14 cellular contexts compared by ENCODE assay signal in genomic region chr12:109582636-109583035, GRCh38. TPM values are rescaled to one million over a fixed set of nuclear protein-coding genes. Genes with fewer than 3 reads are reported as not detected.
A peak's percentile ranks its signal among the peaks of the same experiment; 100 is the strongest.
DNase-seq lines count a peak whose midpoint lies in the region; ATAC-seq and TF ChIP-seq lines count a peak whose summit lies in the region.
"Had no signal": no experiment of that assay in that cellular context is flagged by ENCODE, and none has a peak within 500 bp of the region (broad histone marks: within the 10 kb centered on the region; RNA-seq: fewer than 3 reads in every experiment).

No MANE protein-coding gene starts in this region.

- peaks cover 6% of the 10 kb centered on the region for H3K36me3 ChIP-seq in breast epithelium

- H3K27ac ChIP-seq in 22Rv1 (no peak overlapping the region), breast epithelium (peak overlapping the region; percentile 76 to 79)

- POLR2A ChIA-PET in HEK293T (lab: Yijun Ruan, JAX): no interaction called here
- POLR2A ChIA-PET in activated CD4-positive, alpha-beta T cell treated with anti-CD3 and anti-CD28 coated beads, Interleukin-2, amount 10 ng/mL, durations not matched to agents 7 days and 5 days (lab: Charles Lee): no interaction called here

- CTCF ChIA-PET in HEK293T (lab: Yijun Ruan, JAX): no interaction called here
- CTCF ChIA-PET in activated CD4-positive, alpha-beta T cell treated with anti-CD3 and anti-CD28 coated beads, Interleukin-2, amount 10 ng/mL, durations not matched to agents 7 days and 5 days (lab: Charles Lee): interaction anchor here (1.2 kb wide), 1 partner anchor 9 kb away, joined by 4 read pairs; the partner anchor contains the start of genes MMAB and MVK

- no peaks in the 10 kb centered on the region for H3K9me3 Mint-ChIP-seq in activated T-cell treated with anti-CD3 and anti-CD28 coated beads, Interleukin-2, amount 50 U/mL, for 72 hours
- no peaks in the 10 kb centered on the region for H3K9me3 Mint-ChIP-seq in activated CD4-positive, alpha-beta T cell treated with anti-CD3 and anti-CD28 coated beads, Interleukin-2, amount 10 ng/mL, durations not matched to agents 7 days and 5 days
- H3K9me3 Mint-ChIP-seq: activated naive CD8-positive, alpha-beta T cell treated with anti-CD3 and anti-CD28 coated beads for 36 hours had no signal

- no peaks in the 10 kb centered on the region for H3K4me1 ChIP-seq in breast epithelium

- TF ChIP-seq CTCF in 22Rv1 (IDR thresholded peaks at IDR 0.05) (peak; percentile 17; the same call in 1 of the 2 replicates), breast epithelium (IDR thresholded peaks at IDR 0.05) (no peak)

- DNase-seq in HuH-7.5 (ENCODE audit: low spot score) (peak; percentile 59), breast epithelium (ENCODE audit: low spot score in 2 of 2) (peak in 1 of 2 donors; percentile 39), left colon (no peak), HEK293T (ENCODE audit: extremely low spot score) (no peak)
- no peak for DNase-seq in activated T-cell treated with anti-CD3 and anti-CD28 coated beads, Interleukin-2, amount 50 U/mL, for 72 hours
- DNase-seq in activated CD4-positive, alpha-beta T cell treated with anti-CD3 and anti-CD28 coated beads, Interleukin-2, amount 10 ng/mL, durations not matched to agents 7 days and 5 days: no peak
- no peak for DNase-seq in effector CD8-positive, alpha-beta T cell (lab: John Stamatoyannopoulos, UW)
- DNase-seq: activated naive CD8-positive, alpha-beta T cell treated with anti-CD3 and anti-CD28 coated beads for 36 hours; KBM-7; left cardiac atrium; NCI-H1694 treated with DMSO at 0.1 percent for 48 hours; nucleus accumbens; T-helper 9 cell had no signal

- H3K4me3 Mint-ChIP-seq in activated T-cell treated with anti-CD3 and anti-CD28 coated beads, Interleukin-2, amount 50 U/mL, for 72 hours: no peak overlapping the region
- H3K4me3 Mint-ChIP-seq in activated CD4-positive, alpha-beta T cell treated with anti-CD3 and anti-CD28 coated beads, Interleukin-2, amount 10 ng/mL, durations not matched to agents 7 days and 5 days: no peak overlapping the region
- H3K4me3 Mint-ChIP-seq: activated naive CD8-positive, alpha-beta T cell treated with anti-CD3 and anti-CD28 coated beads for 36 hours had no signal

- H3K27me3 Mint-ChIP-seq in activated T-cell treated with anti-CD3 and anti-CD28 coated beads, Interleukin-2, amount 50 U/mL, for 72 hours (ENCODE audit: low read depth): no peaks in the 10 kb centered on the region
- H3K27me3 Mint-ChIP-seq in activated CD4-positive, alpha-beta T cell treated with anti-CD3 and anti-CD28 coated beads, Interleukin-2, amount 10 ng/mL, durations not matched to agents 7 days and 5 days: no peaks in the 10 kb centered on the region
- H3K27me3 Mint-ChIP-seq: activated naive CD8-positive, alpha-beta T cell treated with anti-CD3 and anti-CD28 coated beads for 36 hours had no signal

- H3K9me3 ChIP-seq in breast epithelium: no peaks in the 10 kb centered on the region

- peaks cover 0 to 1% of the 10 kb centered on the region in 2 donors for H3K36me3 Mint-ChIP-seq in activated T-cell treated with anti-CD3 and anti-CD28 coated beads, Interleukin-2, amount 50 U/mL, for 72 hours (ENCODE audit: insufficient read depth in 2 of 2)
- H3K36me3 Mint-ChIP-seq in activated CD4-positive, alpha-beta T cell treated with anti-CD3 and anti-CD28 coated beads, Interleukin-2, amount 10 ng/mL, durations not matched to agents 7 days and 5 days (ENCODE audit: low read depth): peaks cover 16% of the 10 kb centered on the region

- no peaks in the 10 kb centered on the region for H3K27me3 ChIP-seq in breast epithelium

- no peak overlapping the region for H3K27ac Mint-ChIP-seq in activated T-cell treated with anti-CD3 and anti-CD28 coated beads, Interleukin-2, amount 50 U/mL, for 72 hours
- no peak overlapping the region for H3K27ac Mint-ChIP-seq in activated CD4-positive, alpha-beta T cell treated with anti-CD3 and anti-CD28 coated beads, Interleukin-2, amount 10 ng/mL, durations not matched to agents 7 days and 5 days
- H3K27ac Mint-ChIP-seq: activated naive CD8-positive, alpha-beta T cell treated with anti-CD3 and anti-CD28 coated beads for 36 hours had no signal

- no peak for TF ChIP-seq POLR2A in breast epithelium (IDR thresholded peaks at IDR 0.05)

- no peaks in the 10 kb centered on the region for H3K4me1 Mint-ChIP-seq in activated T-cell treated with anti-CD3 and anti-CD28 coated beads, Interleukin-2, amount 50 U/mL, for 72 hours (ENCODE audit: low read depth)
- H3K4me1 Mint-ChIP-seq in activated CD4-positive, alpha-beta T cell treated with anti-CD3 and anti-CD28 coated beads, Interleukin-2, amount 10 ng/mL, durations not matched to agents 7 days and 5 days: no peaks in the 10 kb centered on the region
- H3K4me1 Mint-ChIP-seq: activated naive CD8-positive, alpha-beta T cell treated with anti-CD3 and anti-CD28 coated beads for 36 hours had no signal

- intact Hi-C loops in breast epithelium (cut with DNase I; ENCODE audit: low total_unique reads) (no loop called here), left colon (cut with DNase I, micrococcal nuclease) (no loop called here)

- peak; percentile 55 for ATAC-seq in left colon
- ATAC-seq in activated T-cell treated with anti-CD3 and anti-CD28 coated beads, Interleukin-2, amount 50 U/mL, for 72 hours (replicated peaks in 1 of 2): no peak

- no peak overlapping the region for H3K4me3 ChIP-seq in breast epithelium

TF ChIP-seq in HEK293T, 16 proteins besides CTCF, POLR2A, EP300 and RAD21:
- TF ChIP-seq ELF4 (IDR thresholded peaks at IDR 0.05) (no peak), TARDBP (IDR thresholded peaks at IDR 0.05) (no peak), HDGF (IDR thresholded peaks at IDR 0.05; ENCODE audit: borderline replicate concordance) (no peak), LEF1 (IDR thresholded peaks at IDR 0.05; ENCODE audit: borderline replicate concordance) (no peak), ARNT (IDR thresholded peaks at IDR 0.05) (no peak), L3MBTL2 (conservative IDR thresholded peaks at IDR 0.05) (no peak), ZNF384 (IDR thresholded peaks at IDR 0.05) (no peak), FOXM1 (IDR thresholded peaks at IDR 0.05; ENCODE audit: borderline replicate concordance) (no peak), BHLHE40 (IDR thresholded peaks at IDR 0.05; ENCODE audit: borderline replicate concordance) (no peak), FOXK2 (IDR thresholded peaks at IDR 0.05) (no peak), NFRKB (IDR thresholded peaks at IDR 0.05) (no peak), SP1 (IDR thresholded peaks at IDR 0.05) (no peak), SUZ12 (IDR thresholded peaks at IDR 0.05) (no peak), FOXA1 (IDR thresholded peaks at IDR 0.05) (no peak), PKNOX1 (IDR thresholded peaks at IDR 0.05) (no peak), CTBP1 (IDR thresholded peaks at IDR 0.05; ENCODE audit: borderline replicate concordance) (no peak)
TF ChIP-seq in HEK293T: peak in this region for 0.

RNA-seq across cellular contexts. Expression of gene MVK, which starts 9.0 kb away (rescaled TPM):
- total RNA-seq in breast epithelium (10 to 100 TPM in 2 of 3 donors, 1 to 10 TPM in 1; 8.8 to 18.4 (median 17.6) TPM), left colon (10 to 100 TPM; 23.1 to 47.2 TPM)
- 10 to 100 TPM; 11.5 to 16.0 TPM for total RNA-seq in activated T-cell treated with anti-CD3 and anti-CD28 coated beads, Interleukin-2, amount 50 U/mL, for 72 hours
- 10 to 100 TPM; 20.3 to 21.8 TPM for total RNA-seq in activated CD4-positive, alpha-beta T cell treated with anti-CD3 and anti-CD28 coated beads, Interleukin-2, amount 10 ng/mL, durations not matched to agents 7 days and 5 days

RNA-seq across cellular contexts. Expression of gene MMAB, which starts 9.3 kb away (rescaled TPM):
- total RNA-seq in breast epithelium (10 to 100 TPM; 23.9 to 29.1 (median 28.6) TPM), left colon (10 to 100 TPM; 31.0 to 51.3 TPM)
- 10 to 100 TPM; 13.9 to 25.5 TPM for total RNA-seq in activated T-cell treated with anti-CD3 and anti-CD28 coated beads, Interleukin-2, amount 50 U/mL, for 72 hours
- total RNA-seq in activated CD4-positive, alpha-beta T cell treated with anti-CD3 and anti-CD28 coated beads, Interleukin-2, amount 10 ng/mL, durations not matched to agents 7 days and 5 days: 10 to 100 TPM; 21.4 to 25.7 TPM
